In the genomic region with DNA sequence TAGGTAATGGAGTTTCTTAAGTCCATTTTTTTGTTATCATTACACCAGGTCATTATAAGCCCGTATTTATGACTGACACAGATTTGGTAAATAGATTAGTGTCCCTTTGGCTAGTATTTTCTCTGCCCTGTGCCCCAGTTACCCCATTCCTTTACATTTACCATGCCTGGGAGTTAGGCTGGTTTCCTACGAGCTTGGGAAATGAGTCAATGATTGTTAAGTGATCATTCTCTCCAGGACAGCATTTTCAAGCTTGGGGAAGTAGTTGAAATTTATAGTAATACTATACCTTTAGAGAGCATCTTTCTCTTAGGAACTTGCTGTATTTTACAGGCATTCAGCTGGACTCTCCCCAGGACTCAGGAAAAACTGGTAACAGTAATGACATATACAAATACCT, we compare ENCODE assay signal across 18 cellular contexts.
DNase-seq lines count a peak whose midpoint lies in the region; ATAC-seq and TF ChIP-seq lines count a peak whose summit lies in the region.
"Had no signal": no experiment of that assay in that cellular context is flagged by ENCODE, and none has a peak within 500 bp of the region (broad histone marks: within the 10 kb centered on the region; RNA-seq: fewer than 3 reads in every experiment).

No MANE protein-coding gene starts in this region.

- peak; percentile 66 for ATAC-seq in PC-3
- no peak for ATAC-seq in foreskin keratinocyte
- ATAC-seq: HepG2 had no signal

- no peaks in the 10 kb centered on the region for H4K20me1 ChIP-seq in PC-3 (ENCODE audit: low read length)
- H4K20me1 ChIP-seq in OCI-LY7 (ENCODE audit: insufficient read depth, low read length), result no peaks in the 10 kb centered on the region
- H4K20me1 ChIP-seq: BLaER1 had no signal

- no peaks in the 10 kb centered on the region for H3K27me3 Mint-ChIP-seq in Caco-2 (ENCODE audit: insufficient read depth, unreplicated experiment)
- H3K27me3 Mint-ChIP-seq: CD4-positive, alpha-beta memory T cell; IgD-negative memory B cell had no signal

- H4K8ac ChIP-seq in trophoblast cell (ENCODE audit: low read depth, low read length), result no peak overlapping the region

- no peak overlapping the region for H2AK5ac ChIP-seq in trophoblast cell (ENCODE audit: low read length)

- H3K27ac Mint-ChIP-seq in Caco-2 (ENCODE audit: unreplicated experiment), result no peak overlapping the region
- H3K27ac Mint-ChIP-seq: CD4-positive, alpha-beta memory T cell; IgD-negative memory B cell had no signal

- no peaks in the 10 kb centered on the region for H3F3A ChIP-seq in PC-3 (ENCODE audit: low read length, unreplicated experiment)

- H3K4me2 ChIP-seq in PC-3 (ENCODE audit: low read length) (peak overlapping the region; percentile 63), trophoblast cell (ENCODE audit: low read length) (no peak overlapping the region), OCI-LY7 (ENCODE audit: low read length) (no peak overlapping the region)
- H3K4me2 ChIP-seq: BLaER1 had no signal

- H3K9me3 Mint-ChIP-seq in Caco-2 (ENCODE audit: unreplicated experiment), result no peaks in the 10 kb centered on the region

- H3K4me1 Mint-ChIP-seq in Caco-2 (ENCODE audit: low read depth, unreplicated experiment), result no peaks in the 10 kb centered on the region
- H3K4me1 Mint-ChIP-seq: CD14-positive monocyte; CD4-positive, alpha-beta memory T cell had no signal

- no peaks in the 10 kb centered on the region for H3K79me2 ChIP-seq in PC-3 (ENCODE audit: low read length)
- H3K79me2 ChIP-seq in trophoblast cell (ENCODE audit: control insufficient read depth, insufficient read depth, low read length, poor library complexity), result no peaks in the 10 kb centered on the region
- H3K79me2 ChIP-seq in OCI-LY7 (ENCODE audit: insufficient read depth, low read depth, low read length), result no peaks in the 10 kb centered on the region

- no peak overlapping the region for H3K18ac ChIP-seq in trophoblast cell (ENCODE audit: low read length)

- H3K36me3 ChIP-seq in PC-3 (ENCODE audit: low read depth, low read length) (no peaks in the 10 kb centered on the region), trophoblast cell (ENCODE audit: control insufficient read depth in 1 of 2, insufficient read depth in 2 of 2, low read length in 2 of 2) (no peaks in the 10 kb centered on the region), Caco-2 (ENCODE audit: control insufficient read depth, insufficient read depth, low read length) (no peaks in the 10 kb centered on the region), OCI-LY7 (ENCODE audit: insufficient read depth, low read length) (no peaks in the 10 kb centered on the region)
- H3K36me3 ChIP-seq: BLaER1 had no signal

- H3K79me1 ChIP-seq in trophoblast cell (ENCODE audit: low read length), result peaks cover 1% of the 10 kb centered on the region

- TF ChIP-seq CTCF in PC-3 (conservative IDR thresholded peaks at IDR 0.05; ENCODE audit: low read depth, low read length), result no peak
- TF ChIP-seq CTCF in foreskin fibroblast (IDR thresholded peaks at IDR 0.05; ENCODE audit: low read depth, low read length), result no peak
- no peak for TF ChIP-seq CTCF in lower leg skin (IDR thresholded peaks at IDR 0.05)
- no peak for TF ChIP-seq CTCF in Caco-2 (IDR thresholded peaks at IDR 0.05; ENCODE audit: insufficient read depth in 1 of 2, low read depth in 1 of 2, low read length in 1 of 2, severe bottlenecking in 1 of 2, unreplicated experiment in 1 of 2)
- no peak for TF ChIP-seq CTCF in OCI-LY7 (conservative IDR thresholded peaks at IDR 0.05; ENCODE audit: low read length)
- TF ChIP-seq CTCF in foreskin keratinocyte (conservative IDR thresholded peaks at IDR 0.05), result no peak

- H2BK120ac ChIP-seq in trophoblast cell (ENCODE audit: insufficient read depth, low read length, poor library complexity), result no peak overlapping the region

- no peaks in the 10 kb centered on the region for H3K27me3 ChIP-seq in PC-3 (ENCODE audit: low read length)
- H3K27me3 ChIP-seq in trophoblast cell (ENCODE audit: insufficient read depth, low read length), result no peaks in the 10 kb centered on the region
- no peaks in the 10 kb centered on the region for H3K27me3 ChIP-seq in Caco-2 (replicated peaks; ENCODE audit: control insufficient read depth, insufficient read depth, low read length)
- H3K27me3 ChIP-seq in foreskin keratinocyte, result no peaks in the 10 kb centered on the region
- H3K27me3 ChIP-seq: BLaER1 had no signal

- DNase-seq in EL (peak; percentile 30), PC-3 (peak; percentile 78), foreskin fibroblast (peak; percentile 16 to 46), trophoblast cell (peak; percentile 42 to 61), lower leg skin (ENCODE audit: low spot score in 2 of 2) (no peak), Caco-2 (no peak), OCI-LY7 (ENCODE audit: low spot score) (no peak), foreskin keratinocyte (no peak)
- DNase-seq: 8988T; Calu3; CD4-positive, alpha-beta memory T cell; DMS79 treated with DMSO at 0.1 percent for 48 hours; GM23248; H7 had no signal

- H2AFZ ChIP-seq in PC-3 (ENCODE audit: low read length) (no peak overlapping the region), trophoblast cell (ENCODE audit: insufficient read depth, low read length, poor library complexity) (no peak overlapping the region), OCI-LY7 (ENCODE audit: low read length) (no peak overlapping the region)
- H2AFZ ChIP-seq: GM23248 had no signal

- H3K9ac ChIP-seq in PC-3 (ENCODE audit: low read length) (no peak overlapping the region), trophoblast cell (ENCODE audit: low read length) (no peak overlapping the region)
- H3K9ac ChIP-seq: BLaER1, GM23248 had no signal

- intact Hi-C loops in PC-3 (cut with micrococcal nuclease) (loop anchor here (10.0 kb wide), 1 partner anchor 570 kb away; a partner anchor contains a TSS), lower leg skin (cut with DNase I; ENCODE audit: low total_unique reads) (no loop called here), Caco-2 (cut with micrococcal nuclease; ENCODE audit: unreplicated experiment) (no loop called here), OCI-LY7 (cut with micrococcal nuclease; ENCODE audit: unreplicated experiment) (no loop called here)

- CTCF ChIA-PET in PC-3 (lab: Charles Lee) (no interaction called here), Caco-2 (lab: Charles Lee) (no interaction called here), OCI-LY7 (lab: Charles Lee; ENCODE audit: unreplicated experiment) (no interaction called here)

- H3K4ac ChIP-seq in trophoblast cell (ENCODE audit: low read depth, low read length), result no peak overlapping the region

- TF ChIP-seq POLR2A in lower leg skin (IDR thresholded peaks at IDR 0.05), result no peak

- H2BK5ac ChIP-seq in trophoblast cell (ENCODE audit: low read depth, low read length, poor library complexity), result no peak overlapping the region

- no peak overlapping the region for H3K4me3 ChIP-seq in PC-3 (ENCODE audit: low read length)
- H3K4me3 ChIP-seq in foreskin fibroblast (ENCODE audit: low read depth in 1 of 2, low read length in 2 of 2), result no peak overlapping the region
- H3K4me3 ChIP-seq in trophoblast cell (ENCODE audit: low read depth, low read length), result no peak overlapping the region
- no peak overlapping the region for H3K4me3 ChIP-seq in lower leg skin (ENCODE audit: low read depth, poor library complexity, severe bottlenecking)
- no peak overlapping the region for H3K4me3 ChIP-seq in Caco-2 (ENCODE audit: low read depth, low read length)
- H3K4me3 ChIP-seq in OCI-LY7 (ENCODE audit: low read depth, low read length, poor library complexity, severe bottlenecking), result no peak overlapping the region
- H3K4me3 ChIP-seq: BLaER1, GM23248 had no signal

- H3K4me1 ChIP-seq in PC-3 (ENCODE audit: insufficient read depth, low read length) (peaks cover 16% of the 10 kb centered on the region), trophoblast cell (ENCODE audit: control insufficient read depth in 1 of 2, insufficient read depth in 2 of 2, low read length in 2 of 2) (peaks cover 0 to 2% of the 10 kb centered on the region in 2 experiments), Caco-2 (no peaks in the 10 kb centered on the region), OCI-LY7 (ENCODE audit: insufficient read depth, low read length, poor library complexity, severe bottlenecking) (no peaks in the 10 kb centered on the region), foreskin keratinocyte (no peaks in the 10 kb centered on the region)
- H3K4me1 ChIP-seq: BLaER1 had no signal

- no peaks in the 10 kb centered on the region for H3K9me3 ChIP-seq in PC-3 (ENCODE audit: low read length)
- no peaks in the 10 kb centered on the region for H3K9me3 ChIP-seq in trophoblast cell (ENCODE audit: insufficient read depth, low read depth, low read length)
- no peaks in the 10 kb centered on the region for H3K9me3 ChIP-seq in Caco-2
- no peaks in the 10 kb centered on the region for H3K9me3 ChIP-seq in OCI-LY7 (ENCODE audit: low read length)

- POLR2A ChIA-PET in PC-3 (lab: Charles Lee; ENCODE audit: unreplicated experiment) (no interaction called here), Caco-2 (lab: Charles Lee) (no interaction called here), OCI-LY7 (lab: Charles Lee) (no interaction called here)

- H3K9me2 ChIP-seq in PC-3 (replicated peaks; ENCODE audit: low read length) (no peaks in the 10 kb centered on the region), OCI-LY7 (ENCODE audit: insufficient read depth, low read length) (no peaks in the 10 kb centered on the region)

- H4K91ac ChIP-seq in trophoblast cell (ENCODE audit: low read depth, low read length), result no peak overlapping the region

- no TSS peak for BruUV-seq in PC-3 (replicated peaks; lab: Mats Ljungman, UMichigan)
- no TSS peak for BruUV-seq in Caco-2 (replicated peaks; lab: Mats Ljungman, UMichigan)
- BruUV-seq in OCI-LY7 (replicated peaks; lab: Mats Ljungman, UMichigan), result no TSS peak

- H2BK12ac ChIP-seq in trophoblast cell (ENCODE audit: low read length), result no peak overlapping the region

- WGBS in trophoblast cell (ENCODE audit: extremely low coverage, insufficient coverage, insufficient read length), result no CpG with 5 or more reads among the region's 2 CpGs
- WGBS in lower leg skin, 2 donors, result 78 to 90% methylated on average over 2 of the region's 2 CpGs

- H3K36me3 Mint-ChIP-seq in Caco-2 (ENCODE audit: insufficient read depth, unreplicated experiment), result peaks cover 5% of the 10 kb centered on the region
- H3K36me3 Mint-ChIP-seq: CD14-positive monocyte; CD4-positive, alpha-beta memory T cell; IgD-negative memory B cell had no signal

- no peak overlapping the region for H3K14ac ChIP-seq in trophoblast cell (ENCODE audit: low read length)

- H3K27ac ChIP-seq in PC-3 (ENCODE audit: low read length) (peak overlapping the region; percentile 39; the same call in 1 of the 2 replicates), trophoblast cell (ENCODE audit: low read depth, low read length) (no peak overlapping the region), OCI-LY7 (ENCODE audit: low read depth, low read length, poor library complexity, severe bottlenecking) (no peak overlapping the region), foreskin keratinocyte (no peak overlapping the region)
- H3K27ac ChIP-seq: BLaER1, GM23248 had no signal

- no peak overlapping the region for H4K12ac ChIP-seq in trophoblast cell (ENCODE audit: low read depth, low read length)

- H3K4me3 Mint-ChIP-seq in Caco-2 (ENCODE audit: unreplicated experiment), result no peak overlapping the region
- H3K4me3 Mint-ChIP-seq: CD14-positive monocyte; CD4-positive, alpha-beta memory T cell had no signal

- no peak overlapping the region for H3K23ac ChIP-seq in trophoblast cell (ENCODE audit: low read length)

Comparison
In these comparisons a context has a peak if more than half of its experiments do, and no peak if none do; other contexts are left out.
1. DNase-seq: peak in EL (single experiment), PC-3 (single experiment), foreskin fibroblast (2 of 2) and trophoblast cell (2 of 2); none in lower leg skin (0 of 2), Caco-2 (0 of 2), OCI-LY7 (single experiment) and foreskin keratinocyte (0 of 2).